1 cellular context compared by ENCODE assay signal in genomic region chr2:72943540-72944395, GRCh38.
TF ChIP-seq lines count a peak whose summit lies in the region.

No MANE protein-coding gene starts in this region.

TF ChIP-seq in HepG2, 621 proteins besides CTCF, POLR2A, EP300 and RAD21 (continued from another document and continues in another):
- TF ChIP-seq ZNF496 (CRISPR knock-in tag; IDR thresholded peaks at IDR 0.05; ENCODE audit: insufficient replicate concordance) (no peak), ZNF550 (CRISPR knock-in tag; IDR thresholded peaks at IDR 0.05; ENCODE audit: borderline replicate concordance) (no peak), SIX4 (CRISPR knock-in tag; IDR thresholded peaks at IDR 0.05) (no peak), CSRNP1 (CRISPR knock-in tag; IDR thresholded peaks at IDR 0.05) (no peak), RCOR2 (CRISPR knock-in tag; IDR thresholded peaks at IDR 0.05) (no peak), ISL2 (CRISPR knock-in tag; IDR thresholded peaks at IDR 0.05) (no peak), ZNF281 (CRISPR knock-in tag; IDR thresholded peaks at IDR 0.05; ENCODE audit: borderline replicate concordance) (no peak), ZNF615 (CRISPR knock-in tag; IDR thresholded peaks at IDR 0.05; ENCODE audit: borderline replicate concordance) (no peak), MATR3 (CRISPR knock-in tag; IDR thresholded peaks at IDR 0.05) (no peak), NFE2L2 (IDR thresholded peaks at IDR 0.05; ENCODE audit: low read length) (no peak), DMTF1 (CRISPR knock-in tag; IDR thresholded peaks at IDR 0.05) (no peak), CEBPZ (IDR thresholded peaks at IDR 0.05; ENCODE audit: low read length) (no peak), ELF3 (CRISPR knock-in tag; IDR thresholded peaks at IDR 0.05) (no peak), ZNF788 (CRISPR knock-in tag; IDR thresholded peaks at IDR 0.05; ENCODE audit: borderline replicate concordance) (peak; percentile 65; the same call in 1 of the 2 replicates), ZC3H4 (CRISPR knock-in tag; IDR thresholded peaks at IDR 0.05; ENCODE audit: borderline replicate concordance) (no peak), ZNF674 (CRISPR knock-in tag; IDR thresholded peaks at IDR 0.05; ENCODE audit: low read depth) (no peak), ZNF530 (CRISPR knock-in tag; IDR thresholded peaks at IDR 0.05; ENCODE audit: low read depth) (no peak), NR2F1 (CRISPR knock-in tag; IDR thresholded peaks at IDR 0.05) (peak; percentile 49 to 67; a peak in 2 of 4 replicates), ELK4 (CRISPR knock-in tag; IDR thresholded peaks at IDR 0.05; ENCODE audit: borderline replicate concordance) (no peak), ZNF329 (CRISPR knock-in tag; IDR thresholded peaks at IDR 0.05; ENCODE audit: low read depth) (0 out of 2 replicates have a peak, but pooled peaks have one; percentile 29), PRDM10 (CRISPR knock-in tag; IDR thresholded peaks at IDR 0.05; ENCODE audit: low read depth) (no peak), ATF3 (CRISPR knock-in tag; IDR thresholded peaks at IDR 0.05) (no peak), PCBP1 (IDR thresholded peaks at IDR 0.05; ENCODE audit: borderline replicate concordance, low read depth, low read length) (no peak), ZNF609 (CRISPR knock-in tag; IDR thresholded peaks at IDR 0.05; ENCODE audit: borderline replicate concordance) (no peak), ZSCAN31 (CRISPR knock-in tag; IDR thresholded peaks at IDR 0.05; ENCODE audit: low read depth) (0 out of 2 replicates have a peak, but pooled peaks have one; percentile 36), FOXC1 (CRISPR knock-in tag; IDR thresholded peaks at IDR 0.05; ENCODE audit: borderline replicate concordance) (no peak), REPIN1 (CRISPR knock-in tag; IDR thresholded peaks at IDR 0.05; ENCODE audit: borderline replicate concordance, low read depth) (no peak), TEAD3 (CRISPR knock-in tag; optimal IDR thresholded peaks at IDR 0.05; ENCODE audit: borderline replicate concordance) (peak; percentile 29), SNRNP70 (IDR thresholded peaks at IDR 0.05; ENCODE audit: low read depth, low read length) (no peak), ZNF879 (CRISPR knock-in tag; IDR thresholded peaks at IDR 0.05) (no peak), ZNF567 (CRISPR knock-in tag; IDR thresholded peaks at IDR 0.05; ENCODE audit: borderline replicate concordance) (no peak), ZNF589 (CRISPR knock-in tag; conservative IDR thresholded peaks at IDR 0.05) (no peak), PRMT3 (CRISPR knock-in tag; IDR thresholded peaks at IDR 0.05; ENCODE audit: borderline replicate concordance, low read depth) (no peak), ZNF513 (CRISPR knock-in tag; conservative IDR thresholded peaks at IDR 0.05) (no peak), NCOR1 (IDR thresholded peaks at IDR 0.05; ENCODE audit: borderline replicate concordance, low read length) (no peak), ZNF557 (CRISPR knock-in tag; IDR thresholded peaks at IDR 0.05) (no peak), ZNF746 (CRISPR knock-in tag; IDR thresholded peaks at IDR 0.05) (no peak), ZFP82 (CRISPR knock-in tag; IDR thresholded peaks at IDR 0.05; ENCODE audit: borderline replicate concordance) (no peak)
